Comparison of ENCODE assay signal across 13 cellular contexts in genomic region chr4:143234153-143234552, GRCh38. TPM values are rescaled to one million over a fixed set of nuclear protein-coding genes. Genes with fewer than 3 reads are reported as not detected.
DNase-seq lines count a peak whose midpoint lies in the region; TF ChIP-seq lines count a peak whose summit lies in the region.
"Had no signal": no experiment of that assay in that cellular context is flagged by ENCODE, and none has a peak within 500 bp of the region (broad histone marks: within the 10 kb centered on the region; RNA-seq: fewer than 3 reads in every experiment).

No MANE protein-coding gene starts in this region.

- H3K4me2 ChIP-seq in GM23248 (ENCODE audit: unreplicated experiment), result peak overlapping the region; percentile 48
- H3K4me2 ChIP-seq in mesenchymal stem cell (ENCODE audit: low read length, poor library complexity, severe bottlenecking), result no peak overlapping the region
- H3K4me2 ChIP-seq: BLaER1 treated with 17β-estradiol and CSF1 and Interleukin-3, amounts not matched to agents 10 nM and 100 nM; KMS-11 had no signal

- no peaks in the 10 kb centered on the region for H3K27me3 Mint-ChIP-seq in Caco-2 (ENCODE audit: insufficient read depth, unreplicated experiment)
- H3K27me3 Mint-ChIP-seq: B cell had no signal

- no peak overlapping the region for H3K18ac ChIP-seq in mesenchymal stem cell (ENCODE audit: low read depth in 1 of 2, low read length in 2 of 2)

- POLR2A ChIA-PET in Caco-2 (lab: Charles Lee), result no interaction called here

- no peak overlapping the region for H2AK5ac ChIP-seq in mesenchymal stem cell (ENCODE audit: low read length, severe bottlenecking)

- no peak overlapping the region for H3K4ac ChIP-seq in mesenchymal stem cell (ENCODE audit: low read depth in 1 of 2, low read length in 2 of 2)

- H4K20me1 ChIP-seq in GM23248 (ENCODE audit: insufficient read depth), result no peaks in the 10 kb centered on the region
- H4K20me1 ChIP-seq: BLaER1 treated with 17β-estradiol and CSF1 and Interleukin-3, amounts not matched to agents 10 nM and 100 nM had no signal

- H3K4me3 Mint-ChIP-seq in Caco-2 (ENCODE audit: unreplicated experiment), result no peak overlapping the region
- H3K4me3 Mint-ChIP-seq: B cell; CD8-positive, alpha-beta T cell had no signal

- H3K27ac Mint-ChIP-seq in Caco-2 (ENCODE audit: unreplicated experiment), result no peak overlapping the region
- H3K27ac Mint-ChIP-seq: B cell; CD8-positive, alpha-beta T cell had no signal

- peaks cover 9% of the 10 kb centered on the region for H3K4me1 ChIP-seq in GM23248 (ENCODE audit: insufficient read depth)
- H3K4me1 ChIP-seq in mesenchymal stem cell (ENCODE audit: control insufficient read depth, insufficient read depth, low read depth, low read length), result no peaks in the 10 kb centered on the region
- peaks cover 10% of the 10 kb centered on the region; the same call in 1 of the 2 replicates for H3K4me1 ChIP-seq in Caco-2
- H3K4me1 ChIP-seq: BLaER1 treated with 17β-estradiol and CSF1 and Interleukin-3, amounts not matched to agents 10 nM and 100 nM had no signal

- no peaks in the 10 kb centered on the region for H3K36me3 ChIP-seq in GM23248 (ENCODE audit: low read depth)
- H3K36me3 ChIP-seq in MG63, result no peaks in the 10 kb centered on the region
- H3K36me3 ChIP-seq in mesenchymal stem cell (ENCODE audit: control insufficient read depth in 1 of 2, insufficient read depth in 2 of 2, low read depth in 1 of 2, low read length in 2 of 2), result no peaks in the 10 kb centered on the region
- H3K36me3 ChIP-seq in Caco-2 (ENCODE audit: control insufficient read depth, insufficient read depth, low read length), result no peaks in the 10 kb centered on the region
- H3K36me3 ChIP-seq: BLaER1 treated with 17β-estradiol and CSF1 and Interleukin-3, amounts not matched to agents 10 nM and 100 nM had no signal

- no peak overlapping the region for H4K8ac ChIP-seq in mesenchymal stem cell (ENCODE audit: low read length)

- no peak overlapping the region for H3K14ac ChIP-seq in mesenchymal stem cell (ENCODE audit: low read length in 2 of 2)

- H3K4me3 ChIP-seq in AG10803 (ENCODE audit: low read length) (no peak overlapping the region), GM23248 (no peak overlapping the region), MG63 (no peak overlapping the region), mesenchymal stem cell (ENCODE audit: insufficient read depth in 1 of 2, low read depth in 1 of 2, low read length in 2 of 2) (no peak overlapping the region), Caco-2 (ENCODE audit: low read depth, low read length) (no peak overlapping the region)
- H3K4me3 ChIP-seq: BLaER1 treated with 17β-estradiol and CSF1 and Interleukin-3, amounts not matched to agents 10 nM and 100 nM had no signal

- no peaks in the 10 kb centered on the region for H3K36me3 Mint-ChIP-seq in Caco-2 (ENCODE audit: insufficient read depth, unreplicated experiment)
- H3K36me3 Mint-ChIP-seq: CD8-positive, alpha-beta T cell had no signal

- 0 out of 2 replicates have a peak overlapping the region, but pooled peaks have one; percentile 11 for H3K27ac ChIP-seq in GM23248
- H3K27ac ChIP-seq in mesenchymal stem cell (ENCODE audit: low read length, poor library complexity, severe bottlenecking), result no peak overlapping the region
- H3K27ac ChIP-seq: BLaER1 treated with 17β-estradiol and CSF1 and Interleukin-3, amounts not matched to agents 10 nM and 100 nM; KMS-11 had no signal

- TF ChIP-seq CTCF in AG10803 (conservative IDR thresholded peaks at IDR 0.05; ENCODE audit: low read length) (no peak), Caco-2 (IDR thresholded peaks at IDR 0.05; ENCODE audit: insufficient read depth in 1 of 2, low read depth in 1 of 2, low read length in 1 of 2, severe bottlenecking in 1 of 2, unreplicated experiment in 1 of 2) (no peak)

- no peak overlapping the region for H4K91ac ChIP-seq in mesenchymal stem cell (ENCODE audit: low read length)

- 0 to 3% methylated on average over 1 of the region's 1 CpG for WGBS in GM23248 (ENCODE audit: low coverage in 1 of 2, low lambda C conversion rate in 2 of 2, missing lambda C conversion rate in 2 of 2), 2 experiments
- WGBS in mesenchymal stem cell, result 67% methylated on average over 1 of the region's 1 CpG

- no peak overlapping the region for H2BK15ac ChIP-seq in mesenchymal stem cell (ENCODE audit: low read depth, poor library complexity, severe bottlenecking)

- H3K9me3 Mint-ChIP-seq in Caco-2 (ENCODE audit: unreplicated experiment), result no peaks in the 10 kb centered on the region
- H3K9me3 Mint-ChIP-seq: CD8-positive, alpha-beta T cell had no signal

- peak; percentile 29 for DNase-seq in AG10803 (ENCODE audit: low read depth)
- peak; percentile 44 for DNase-seq in GM23248
- DNase-seq in MG63, result peak; percentile 37
- DNase-seq in mesenchymal stem cell, result peak; percentile 31
- DNase-seq in Caco-2, result no peak
- DNase-seq in NCI-H82 treated with DMSO at 0.1 percent for 48 hours (lab: John Stamatoyannopoulos, UW; ENCODE audit: unreplicated experiment), result no peak
- no peak for DNase-seq in DMS 273 treated with DMSO at 0.1 percent for 48 hours (lab: John Stamatoyannopoulos, UW)
- DNase-seq: CD8-positive, alpha-beta T cell; GDM1; HCEC 1CT had no signal

- H3F3A ChIP-seq in GM23248 (ENCODE audit: insufficient read depth), result peaks cover 8% of the 10 kb centered on the region; the same call in 1 of the 2 replicates

- intact Hi-C loops in Caco-2 (cut with micrococcal nuclease; ENCODE audit: unreplicated experiment), result no loop called here

- H2BK120ac ChIP-seq in mesenchymal stem cell (ENCODE audit: low read depth, low read length), result no peak overlapping the region

- no peak overlapping the region for H2AFZ ChIP-seq in GM23248
- no peak overlapping the region for H2AFZ ChIP-seq in mesenchymal stem cell (ENCODE audit: low read depth, low read length)

- no peaks in the 10 kb centered on the region for H3K9me2 ChIP-seq in GM23248 (ENCODE audit: insufficient read depth)

- no TSS peak for BruUV-seq in Caco-2 (replicated peaks; lab: Mats Ljungman, UMichigan)

- H2BK5ac ChIP-seq in mesenchymal stem cell (ENCODE audit: low read depth, low read length, poor library complexity, severe bottlenecking), result no peak overlapping the region

- H3K9ac ChIP-seq in GM23248, result no peak overlapping the region
- no peak overlapping the region for H3K9ac ChIP-seq in mesenchymal stem cell (ENCODE audit: low read length)
- H3K9ac ChIP-seq: BLaER1 treated with 17β-estradiol and CSF1 and Interleukin-3, amounts not matched to agents 10 nM and 100 nM; KMS-11 had no signal

- H2BK12ac ChIP-seq in mesenchymal stem cell (ENCODE audit: low read length in 2 of 2), result no peak overlapping the region

- CTCF ChIA-PET in Caco-2 (lab: Charles Lee), result no interaction called here

- peaks cover 12% of the 10 kb centered on the region for H3K4me1 Mint-ChIP-seq in Caco-2 (ENCODE audit: low read depth, unreplicated experiment)
- H3K4me1 Mint-ChIP-seq: B cell had no signal

- no peaks in the 10 kb centered on the region for H3K79me1 ChIP-seq in mesenchymal stem cell (replicated peaks; ENCODE audit: low read length, poor library complexity, severe bottlenecking)

- H3K79me2 ChIP-seq in GM23248 (ENCODE audit: insufficient read depth), result no peaks in the 10 kb centered on the region

- H3K27me3 ChIP-seq in GM23248 (replicated peaks; ENCODE audit: insufficient read depth) (no peaks in the 10 kb centered on the region), MG63 (no peaks in the 10 kb centered on the region), mesenchymal stem cell (ENCODE audit: control insufficient read depth in 1 of 2, insufficient read depth in 1 of 2, low read length in 2 of 2) (no peaks in the 10 kb centered on the region), Caco-2 (replicated peaks; ENCODE audit: control insufficient read depth, insufficient read depth, low read length) (no peaks in the 10 kb centered on the region)
- H3K27me3 ChIP-seq: BLaER1 treated with 17β-estradiol and CSF1 and Interleukin-3, amounts not matched to agents 10 nM and 100 nM had no signal

- in situ Hi-C loops in GM23248 (cut with MboI), result no loop called here

- H3K9me3 ChIP-seq in GM23248 (ENCODE audit: low read depth) (no peaks in the 10 kb centered on the region), MG63 (no peaks in the 10 kb centered on the region), mesenchymal stem cell (ENCODE audit: control insufficient read depth, low read length) (no peaks in the 10 kb centered on the region), Caco-2 (no peaks in the 10 kb centered on the region)
- H3K9me3 ChIP-seq: BLaER1 treated with 17β-estradiol and CSF1 and Interleukin-3, amounts not matched to agents 10 nM and 100 nM had no signal

- no peak overlapping the region for H3K23ac ChIP-seq in mesenchymal stem cell (ENCODE audit: low read length in 2 of 2)

RNA-seq across cellular contexts. Expression of gene USP38, which starts 49.4 kb away (rescaled TPM):
- 19.3 and 20.1 TPM in 2 replicates for total RNA-seq in GM23248 (2014; rRNA removed; shearing (Covaris generic))
- 9.6 TPM in 2 replicates for polyA plus RNA-seq in GM23248 (2016; fragmentation: Nextera tagmentation; extraction: Ambion mirVana)
- 5.2 and 9.5 TPM in 2 replicates for total RNA-seq in MG63 (2014; rRNA removed; shearing (Covaris generic); ENCODE audit: low replicate concordance)
- 9.8 TPM for polyA plus RNA-seq in mesenchymal stem cell (2013, experiment 1 of 2)
- polyA plus RNA-seq in mesenchymal stem cell (2013, experiment 2 of 2), result 9.8 TPM
- 19.8 and 22.7 TPM in 2 replicates for total RNA-seq in Caco-2 (2022)

Comparison
In these comparisons a context has a peak if more than half of its experiments do, and no peak if none do; other contexts are left out.
1. DNase-seq: peak in AG10803 (single experiment), GM23248 (single experiment), MG63 (single experiment) and mesenchymal stem cell (single experiment); none in Caco-2 (0 of 2), NCI-H82 treated with DMSO at 0.1 percent for 48 hours (single experiment) and DMS 273 treated with DMSO at 0.1 percent for 48 hours (single experiment).